24 cellular contexts compared by ENCODE assay signal in genomic region chr7:25790261-25790660, GRCh38.
DNase-seq lines count a peak whose midpoint lies in the region; ATAC-seq and TF ChIP-seq lines count a peak whose summit lies in the region.
"Had no signal": no experiment of that assay in that cellular context is flagged by ENCODE, and none has a peak within 500 bp of the region (broad histone marks: within the 10 kb centered on the region; RNA-seq: fewer than 3 reads in every experiment).

No MANE protein-coding gene starts in this region.

- H3K9me3 ChIP-seq in adipocyte (ENCODE audit: control insufficient read depth, low read length) = no peaks in the 10 kb centered on the region
- H3K9me3 ChIP-seq: prostate gland had no signal

- intact Hi-C loops in CD14-positive monocyte (cut with micrococcal nuclease) = no loop called here

- H3K27me3 ChIP-seq in adipocyte (replicated peaks; ENCODE audit: control insufficient read depth, insufficient read depth, low read length) (no peaks in the 10 kb centered on the region), foreskin keratinocyte (no peaks in the 10 kb centered on the region)

- H3K4me1 Mint-ChIP-seq in neural crest cell (peaks cover 11% of the 10 kb centered on the region), endothelial cell (ENCODE audit: unreplicated experiment) (peaks cover 6% of the 10 kb centered on the region), CD14-positive monocyte (peaks cover 4% of the 10 kb centered on the region)
- H3K4me1 Mint-ChIP-seq: activated naive CD4-positive, alpha-beta T cell treated with anti-CD3 and anti-CD28 coated beads, Interleukin-2, amount 50 U/mL, for 24 hours; naive B cell; T-cell had no signal

- peak; percentile 33 for ATAC-seq in foreskin keratinocyte
- no peak for ATAC-seq in HG02571 (IDR thresholded peaks at IDR 0.05; ENCODE audit: unreplicated experiment)
- ATAC-seq: T-cell had no signal

- H3K36me3 Mint-ChIP-seq in neural crest cell (ENCODE audit: low read depth) = no peaks in the 10 kb centered on the region
- H3K36me3 Mint-ChIP-seq in endothelial cell (ENCODE audit: low read depth, unreplicated experiment) = no peaks in the 10 kb centered on the region
- no peaks in the 10 kb centered on the region for H3K36me3 Mint-ChIP-seq in CD14-positive monocyte
- H3K36me3 Mint-ChIP-seq: activated naive CD4-positive, alpha-beta T cell treated with anti-CD3 and anti-CD28 coated beads, Interleukin-2, amount 50 U/mL, for 24 hours; brain; T-cell had no signal

- H3K4me3 ChIP-seq in adipocyte (ENCODE audit: low read length) = no peak overlapping the region
- H3K4me3 ChIP-seq: prostate gland had no signal

- H3K27me3 Mint-ChIP-seq in neural crest cell (ENCODE audit: low read depth) (no peaks in the 10 kb centered on the region), endothelial cell (ENCODE audit: unreplicated experiment) (no peaks in the 10 kb centered on the region), CD14-positive monocyte (ENCODE audit: low read depth in 3 of 3) (peaks cover 3 to 8% (median 8%) of the 10 kb centered on the region in 3 donors)

- TF ChIP-seq CTCF in AG09319 (IDR thresholded peaks at IDR 0.05; ENCODE audit: low read depth, low read length) (no peak), foreskin keratinocyte (conservative IDR thresholded peaks at IDR 0.05) (no peak), neural crest cell (conservative IDR thresholded peaks at IDR 0.05) (no peak), endothelial cell (IDR thresholded peaks at IDR 0.05; ENCODE audit: unreplicated experiment) (no peak), CD14-positive monocyte (IDR thresholded peaks at IDR 0.05) (no peak)

- H3K9me3 Mint-ChIP-seq in neural crest cell = peaks cover 7% of the 10 kb centered on the region
- H3K9me3 Mint-ChIP-seq in endothelial cell (ENCODE audit: unreplicated experiment) = no peaks in the 10 kb centered on the region
- peaks cover 0 to 13% (median 8%) of the 10 kb centered on the region in 7 donors for H3K9me3 Mint-ChIP-seq in CD14-positive monocyte
- H3K9me3 Mint-ChIP-seq: activated naive CD4-positive, alpha-beta T cell treated with anti-CD3 and anti-CD28 coated beads, Interleukin-2, amount 50 U/mL, for 24 hours; activated T-cell treated with anti-CD3 and anti-CD28 coated beads, Interleukin-2, amount 50 U/mL, for 24 hours; CD4-positive, alpha-beta T cell; H9; T-cell had no signal

- peaks cover 25% of the 10 kb centered on the region for H3K4me1 ChIP-seq in adipocyte (ENCODE audit: control insufficient read depth, insufficient read depth, low read length)
- peaks cover 4% of the 10 kb centered on the region for H3K4me1 ChIP-seq in foreskin keratinocyte
- H3K4me1 ChIP-seq: prostate gland had no signal

- H3K4me3 Mint-ChIP-seq in neural crest cell = no peak overlapping the region
- no peak overlapping the region for H3K4me3 Mint-ChIP-seq in endothelial cell (ENCODE audit: unreplicated experiment)
- H3K4me3 Mint-ChIP-seq in CD14-positive monocyte = no peak overlapping the region
- H3K4me3 Mint-ChIP-seq: activated naive CD4-positive, alpha-beta T cell treated with anti-CD3 and anti-CD28 coated beads, Interleukin-2, amount 50 U/mL, for 24 hours; activated T-cell treated with anti-CD3 and anti-CD28 coated beads, Interleukin-2, amount 50 U/mL, for 24 hours; brain; CD4-positive, alpha-beta T cell; H9; naive B cell; T-cell had no signal

- H3K9ac ChIP-seq in adipocyte (ENCODE audit: low read length) = no peak overlapping the region

- H3K27ac Mint-ChIP-seq in neural crest cell (ENCODE audit: unreplicated experiment) (peak overlapping the region; percentile 46), endothelial cell (ENCODE audit: unreplicated experiment) (no peak overlapping the region), CD14-positive monocyte (no peak overlapping the region)
- H3K27ac Mint-ChIP-seq: activated naive CD4-positive, alpha-beta T cell treated with anti-CD3 and anti-CD28 coated beads, Interleukin-2, amount 50 U/mL, for 24 hours; activated T-cell treated with anti-CD3 and anti-CD28 coated beads, Interleukin-2, amount 50 U/mL, for 24 hours; CD4-positive, alpha-beta T cell; naive B cell; T-cell had no signal

- no peaks in the 10 kb centered on the region for H3K36me3 ChIP-seq in adipocyte (ENCODE audit: control insufficient read depth, insufficient read depth, low read length, severe bottlenecking)
- H3K36me3 ChIP-seq: prostate gland had no signal

- no peak overlapping the region for H3K27ac ChIP-seq in foreskin keratinocyte
- H3K27ac ChIP-seq: prostate gland, VCaP had no signal

- peak; percentile 16 for DNase-seq in AG09319 (ENCODE audit: extremely low read depth, low read depth)
- DNase-seq in adipocyte (ENCODE audit: low read depth) = peak; percentile 43
- DNase-seq in foreskin keratinocyte = peak in 1 of 2 donors; percentile 54
- no peak for DNase-seq in neural crest cell (ENCODE audit: low read depth, low spot score)
- no peak for DNase-seq in NOMO-1 (lab: John Stamatoyannopoulos, UW; ENCODE audit: unreplicated experiment in 2 of 2)
- DNase-seq in endothelial cell (ENCODE audit: low spot score) = no peak
- DNase-seq in CD14-positive monocyte (ENCODE audit: low spot score) = no peak
- DNase-seq: activated CD4-positive, alpha-beta T cell treated with anti-CD3 and anti-CD28 coated beads, Interleukin-2, amount 50 U/mL, for 48 hours; activated T-cell treated with anti-CD3 and anti-CD28 coated beads, Interleukin-2, amount 50 U/mL, for 24 hours; CD4-positive, alpha-beta T cell; DMS53; effector CD8-positive, alpha-beta T cell; H9; naive B cell; NCI-H1105; NK-92 treated with Interleukin-12 subunit alpha and Interleukin-12 subunit beta, amount 100 ng/mL, for 24 hours; stimulated activated CD4-positive, alpha-beta T cell treated with anti-CD3 and anti-CD28 coated beads, Interleukin-12 subunit alpha, Interleukin-12 subunit beta, amount 100 ng/mL, for 4 hours; stimulated activated naive CD4-positive, alpha-beta T cell; T-cell had no signal

Comparison
In these comparisons a context has a peak if more than half of its experiments do, and no peak if none do; other contexts are left out.
1. DNase-seq: peak in AG09319 (single experiment) and adipocyte (single experiment); none in neural crest cell (single experiment), NOMO-1 (0 of 2), endothelial cell (single experiment) and CD14-positive monocyte (single experiment).